ENCODE assay signal across 1 cellular context in genomic region chr2:199455533-199456382, GRCh38.
A peak's percentile ranks its signal among the peaks of the same experiment; 100 is the strongest.
TF ChIP-seq lines count a peak whose summit lies in the region.

No MANE protein-coding gene starts in this region.

TF ChIP-seq in HEK293, 187 proteins besides CTCF, POLR2A, EP300 and RAD21 (continued from another document and continues in another):
- peak; percentile 97 for TF ChIP-seq PRDM4 (tag by site-specific recombination; IDR thresholded peaks at IDR 0.05)
- no peak for TF ChIP-seq ZNF624 (tag by site-specific recombination; IDR thresholded peaks at IDR 0.05)
- TF ChIP-seq ZNF341 (tag by site-specific recombination; IDR thresholded peaks at IDR 0.05; ENCODE audit: low read depth): peak; percentile 98
- TF ChIP-seq ZNF677 (tag by site-specific recombination; IDR thresholded peaks at IDR 0.05): no peak
- TF ChIP-seq INSM2 (tag by site-specific recombination; IDR thresholded peaks at IDR 0.05): 0 out of 2 replicates have a peak, but pooled peaks have one; percentile 58
- TF ChIP-seq ZNF658 (tag by site-specific recombination; IDR thresholded peaks at IDR 0.05): no peak
- TF ChIP-seq YY1 (tag by site-specific recombination; IDR thresholded peaks at IDR 0.05): no peak
- no peak for TF ChIP-seq ZNF639 (tag by site-specific recombination; IDR thresholded peaks at IDR 0.05)
- TF ChIP-seq EGR2 (tag by site-specific recombination; IDR thresholded peaks at IDR 0.05; ENCODE audit: low read depth): peak; percentile 61
- peak; percentile 7; the same call in 1 of the 2 replicates for TF ChIP-seq ZNF146 (tag by site-specific recombination; IDR thresholded peaks at IDR 0.05)
- TF ChIP-seq PRDM10 (tag by site-specific recombination; IDR thresholded peaks at IDR 0.05): peak; percentile 93
- peak; percentile 61; the same call in 1 of the 2 replicates for TF ChIP-seq GFI1B (tag by site-specific recombination; IDR thresholded peaks at IDR 0.05)
- peak; percentile 59; the same call in 1 of the 2 replicates for TF ChIP-seq ZNF488 (tag by site-specific recombination; IDR thresholded peaks at IDR 0.05)
- TF ChIP-seq ZNF76 (tag by site-specific recombination; IDR thresholded peaks at IDR 0.05; ENCODE audit: borderline replicate concordance, low read depth): no peak; the same call in 1 of the 2 replicates
- no peak; the same call in 1 of the 2 replicates for TF ChIP-seq TCF7L2 (IDR thresholded peaks at IDR 0.05; ENCODE audit: borderline replicate concordance, low read depth, low read length)
- no peak for TF ChIP-seq ZNF645 (tag by site-specific recombination; IDR thresholded peaks at IDR 0.05)
- peak; percentile 84; the same call in 1 of the 2 replicates for TF ChIP-seq HOXD13 (CRISPR knock-in tag; IDR thresholded peaks at IDR 0.05; ENCODE audit: borderline replicate concordance)
- TF ChIP-seq ZNF132 (tag by site-specific recombination; IDR thresholded peaks at IDR 0.05; ENCODE audit: borderline replicate concordance): no peak
- TF ChIP-seq SALL2 (tag by site-specific recombination; IDR thresholded peaks at IDR 0.05; ENCODE audit: borderline replicate concordance): no peak
- peak; percentile 83 for TF ChIP-seq ZFP37 (tag by site-specific recombination; IDR thresholded peaks at IDR 0.05)
- TF ChIP-seq ZNF426 (tag by site-specific recombination; IDR thresholded peaks at IDR 0.05): no peak
- TF ChIP-seq ZNF433 (tag by site-specific recombination; IDR thresholded peaks at IDR 0.05; ENCODE audit: low read depth): no peak
- no peak for TF ChIP-seq ZBTB49 (tag by site-specific recombination; IDR thresholded peaks at IDR 0.05; ENCODE audit: low read depth)
- no peak for TF ChIP-seq ZNF510 (tag by site-specific recombination; IDR thresholded peaks at IDR 0.05; ENCODE audit: insufficient replicate concordance)
- no peak for TF ChIP-seq ZNF302 (tag by site-specific recombination; IDR thresholded peaks at IDR 0.05; ENCODE audit: low read depth)
- TF ChIP-seq ZNF571 (tag by site-specific recombination; IDR thresholded peaks at IDR 0.05): no peak
- TF ChIP-seq ZBTB7A (tag by site-specific recombination; IDR thresholded peaks at IDR 0.05; ENCODE audit: low read depth): no peak
- TF ChIP-seq ZNF274 (IDR thresholded peaks at IDR 0.05; ENCODE audit: low read length): no peak
- TF ChIP-seq ZNF274 (tag by site-specific recombination; IDR thresholded peaks at IDR 0.05; ENCODE audit: borderline replicate concordance): no peak
- no peak for TF ChIP-seq ZNF221 (tag by site-specific recombination; IDR thresholded peaks at IDR 0.05; ENCODE audit: borderline replicate concordance)
- TF ChIP-seq ATF2 (tag by site-specific recombination; IDR thresholded peaks at IDR 0.05; ENCODE audit: low read depth): 0 out of 2 replicates have a peak, but pooled peaks have one; percentile 3
- peak; percentile 99 for TF ChIP-seq OSR2 (tag by site-specific recombination; IDR thresholded peaks at IDR 0.05)
- no peak for TF ChIP-seq ZNF140 (tag by site-specific recombination; IDR thresholded peaks at IDR 0.05)
- no peak; the same call in none of the 2 replicates for TF ChIP-seq ZNF394 (tag by site-specific recombination; IDR thresholded peaks at IDR 0.05; ENCODE audit: borderline replicate concordance)
- TF ChIP-seq ZBTB44 (tag by site-specific recombination; IDR thresholded peaks at IDR 0.05): peak; percentile 62; the same call in 1 of the 2 replicates
- no peak for TF ChIP-seq KLF9 (tag by site-specific recombination; IDR thresholded peaks at IDR 0.05; ENCODE audit: low read depth)
- peak; percentile 49; the same call in 1 of the 2 replicates for TF ChIP-seq ZBTB48 (tag by site-specific recombination; IDR thresholded peaks at IDR 0.05)
- peak; percentile 84 for TF ChIP-seq FEZF1 (tag by site-specific recombination; IDR thresholded peaks at IDR 0.05)
- TF ChIP-seq HOXA7 (CRISPR knock-in tag; IDR thresholded peaks at IDR 0.05; ENCODE audit: borderline replicate concordance): no peak
- no peak for TF ChIP-seq ZFP3 (tag by site-specific recombination; IDR thresholded peaks at IDR 0.05; ENCODE audit: low read depth)
- TF ChIP-seq ZNF16 (tag by site-specific recombination; IDR thresholded peaks at IDR 0.05; ENCODE audit: low read depth): no peak
- TF ChIP-seq ZSCAN18 (tag by site-specific recombination; IDR thresholded peaks at IDR 0.05): no peak
- TF ChIP-seq OVOL3 (tag by site-specific recombination; IDR thresholded peaks at IDR 0.05): 0 out of 2 replicates have a peak, but pooled peaks have one; percentile 37
- no peak for TF ChIP-seq SETDB1 (IDR thresholded peaks at IDR 0.05; ENCODE audit: insufficient read length, low read length)
- no peak for TF ChIP-seq ZNF830 (tag by site-specific recombination; IDR thresholded peaks at IDR 0.05; ENCODE audit: low read depth)
